Comparison of ENCODE assay signal across 42 cellular contexts in the genomic region with DNA sequence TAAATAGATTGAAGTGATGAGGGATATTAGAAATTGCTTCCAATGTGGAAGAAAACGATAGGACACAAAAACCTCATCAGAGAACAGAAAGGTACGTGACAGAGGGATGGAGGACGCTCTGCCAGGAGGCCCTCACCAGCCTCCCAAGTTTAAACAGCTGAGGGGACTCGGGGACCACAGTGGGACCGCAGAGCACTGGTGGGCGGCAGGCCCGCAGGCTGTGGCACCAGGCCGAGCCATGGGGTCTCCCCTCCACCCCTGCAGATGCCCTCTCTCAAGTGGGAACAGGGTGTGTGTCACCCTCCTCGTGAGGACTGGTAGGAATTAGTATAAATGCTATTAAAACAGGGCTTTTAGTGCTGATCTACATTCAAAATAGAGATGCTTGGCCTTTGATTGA. TPM values are rescaled to one million over a fixed set of nuclear protein-coding genes. Genes with fewer than 3 reads are reported as not detected.
"Had no signal": no experiment of that assay in that cellular context is flagged by ENCODE, and none has a peak within 500 bp of the region (broad histone marks: within the 10 kb centered on the region; RNA-seq: fewer than 3 reads in every experiment).

No MANE protein-coding gene starts in this region.

- H3K4me3 ChIP-seq: adrenal gland, ascending aorta, body of pancreas, breast epithelium, cardiac muscle cell had no signal

- DNase-seq: activated effector memory CD4-positive, alpha-beta T cell treated with anti-CD3 and anti-CD28 coated beads, Interleukin-2, amount 50 U/mL, for 16 hours; activated effector memory CD4-positive, alpha-beta T cell treated with Interleukin-2 at 50 U/mL for 16 hours; activated gamma-delta T cell; activated gamma-delta T cell treated with Interleukin-2 at 50 U/mL for 16 hours; activated naive CD4-positive, alpha-beta T cell; activated naive CD4-positive, alpha-beta T cell treated with anti-CD3 and anti-CD28 coated beads for 36 hours; activated naive CD4-positive, alpha-beta T cell treated with anti-CD3 and anti-CD28 coated beads, Interleukin-2, amount 10 ng/mL, durations not matched to agents 7 days and 5 days; activated naive CD4-positive, alpha-beta T cell treated with anti-CD3 and anti-CD28 coated beads, Interleukin-2, amount 50 U/mL, for 16 hours; activated naive CD4-positive, alpha-beta T cell treated with Interleukin-2 at 50 U/mL for 16 hours; activated naive CD8-positive, alpha-beta T cell treated with anti-CD3 and anti-CD28 coated beads for 36 hours; activated naive CD8-positive, alpha-beta T cell treated with anti-CD3 and anti-CD28 coated beads, Interleukin-2, amount 10 ng/mL, durations not matched to agents 7 days and 5 days; activated naive CD8-positive, alpha-beta T cell treated with anti-CD3 and anti-CD28 coated beads, Interleukin-2, amount 50 U/mL, for 24 hours; activated T-cell treated with anti-CD3 and anti-CD28 coated beads, Interleukin-2, amount 50 U/mL, for 24 hours; activated T-cell treated with anti-CD3 and anti-CD28 coated beads, Interleukin-2, amount 50 U/mL, for 4 hours; activated T-cell treated with anti-CD3 and anti-CD28 coated beads, Interleukin-2, amount 50 U/mL, for 48 hours; activated T-cell treated with anti-CD3 and anti-CD28 coated beads, Interleukin-2, amount 50 U/mL, for 72 hours; adrenal gland; amniotic stem cell; amygdala; anterior cingulate cortex; aorta; body of pancreas; brain microvascular endothelial cell; caudate nucleus; central memory CD4-positive, alpha-beta T cell; cerebellar nuclear complex had no signal

- H3K27ac Mint-ChIP-seq: activated naive CD4-positive, alpha-beta T cell treated with anti-CD3 and anti-CD28 coated beads for 36 hours; activated naive CD4-positive, alpha-beta T cell treated with anti-CD3 and anti-CD28 coated beads, Interleukin-2, amount 10 ng/mL, durations not matched to agents 7 days and 5 days; activated naive CD4-positive, alpha-beta T cell treated with anti-CD3 and anti-CD28 coated beads, Interleukin-2, amount 50 U/mL, for 24 hours; activated naive CD4-positive, alpha-beta T cell treated with anti-CD3 and anti-CD28 coated beads, Interleukin-2, amount 50 U/mL, for 72 hours; activated naive CD8-positive, alpha-beta T cell; activated naive CD8-positive, alpha-beta T cell treated with anti-CD3 and anti-CD28 coated beads for 36 hours; activated naive CD8-positive, alpha-beta T cell treated with anti-CD3 and anti-CD28 coated beads, Interleukin-2, amount 10 ng/mL, durations not matched to agents 7 days and 5 days; activated naive CD8-positive, alpha-beta T cell treated with anti-CD3 and anti-CD28 coated beads, Interleukin-2, amount 50 U/mL, for 24 hours; activated T-cell treated with anti-CD3 and anti-CD28 coated beads, Interleukin-2, amount 50 U/mL, for 24 hours; activated T-cell treated with anti-CD3 and anti-CD28 coated beads, Interleukin-2, amount 50 U/mL, for 72 hours; activated T-helper 1 cell treated with anti-CD3 and anti-CD28 coated beads, Interleukin-12 subunit alpha, Interleukin-12 subunit beta, Interleukin-2, Interleukin-4 antibody, amounts not matched to agents 30 ng/mL and 10 ng/mL and 1 ng/mL, durations not matched to agents 14 hours and 24 hours and 36 hours; activated T-helper 17 cell treated with anti-CD3 and anti-CD28 coated beads, Interleukin-2, amount 50 U/mL, for 72 hours; activated T-helper 2 cell treated with anti-CD3 and anti-CD28 coated beads, Interferon-gamma antibody, Interleukin-2, Interleukin-4, amounts not matched to agents 10 μg/mL and 5 μg/mL and 100 μg/mL, durations not matched to agents 14 hours and 24 hours and 36 hours; brain had no signal

- H3K4me1 ChIP-seq: adrenal gland, ascending aorta, body of pancreas, breast epithelium had no signal

- H3K27ac ChIP-seq: adrenal gland, ascending aorta, body of pancreas, brain microvascular endothelial cell, breast epithelium, cardiac muscle cell had no signal

- H3K4me3 Mint-ChIP-seq: activated naive CD4-positive, alpha-beta T cell treated with anti-CD3 and anti-CD28 coated beads for 36 hours; activated naive CD4-positive, alpha-beta T cell treated with anti-CD3 and anti-CD28 coated beads, Interleukin-2, amount 10 ng/mL, durations not matched to agents 7 days and 5 days; activated naive CD4-positive, alpha-beta T cell treated with anti-CD3 and anti-CD28 coated beads, Interleukin-2, amount 50 U/mL, for 24 hours; activated naive CD8-positive, alpha-beta T cell; activated naive CD8-positive, alpha-beta T cell treated with anti-CD3 and anti-CD28 coated beads for 36 hours; activated naive CD8-positive, alpha-beta T cell treated with anti-CD3 and anti-CD28 coated beads, Interleukin-2, amount 10 ng/mL, durations not matched to agents 7 days and 5 days; activated naive CD8-positive, alpha-beta T cell treated with anti-CD3 and anti-CD28 coated beads, Interleukin-2, amount 50 U/mL, for 24 hours; activated T-cell treated with anti-CD3 and anti-CD28 coated beads, Interleukin-2, amount 50 U/mL, for 24 hours; activated T-cell treated with anti-CD3 and anti-CD28 coated beads, Interleukin-2, amount 50 U/mL, for 4 hours; activated T-cell treated with anti-CD3 and anti-CD28 coated beads, Interleukin-2, amount 50 U/mL, for 72 hours; activated T-helper 1 cell treated with anti-CD3 and anti-CD28 coated beads, Interleukin-12 subunit alpha, Interleukin-12 subunit beta, Interleukin-2, Interleukin-4 antibody, amounts not matched to agents 30 ng/mL and 10 ng/mL and 1 ng/mL, durations not matched to agents 14 hours and 24 hours and 36 hours; activated T-helper 17 cell treated with anti-CD3 and anti-CD28 coated beads, Interleukin-2, amount 50 U/mL, for 72 hours; brain; central memory CD8-positive, alpha-beta T cell had no signal

- H3K9me3 ChIP-seq: adrenal gland, ascending aorta, body of pancreas, breast epithelium had no signal

- H3K27me3 ChIP-seq: adrenal gland, ascending aorta, body of pancreas, brain microvascular endothelial cell, breast epithelium, cardiac muscle cell had no signal

- ATAC-seq: activated naive CD4-positive, alpha-beta T cell treated with anti-CD3 and anti-CD28 coated beads, Interleukin-2, amount 50 U/mL, for 72 hours; activated naive CD8-positive, alpha-beta T cell treated with anti-CD3 and anti-CD28 coated beads, Interleukin-2, amount 50 U/mL, for 24 hours; activated T-cell treated with anti-CD3 and anti-CD28 coated beads, Interleukin-2, amount 50 U/mL, for 4 hours; activated T-cell treated with anti-CD3 and anti-CD28 coated beads, Interleukin-2, amount 50 U/mL, for 72 hours; activated T-helper 17 cell treated with anti-CD3 and anti-CD28 coated beads, Interleukin-2, amount 50 U/mL, for 72 hours; body of pancreas had no signal

- H3K4me1 Mint-ChIP-seq: activated naive CD4-positive, alpha-beta T cell treated with anti-CD3 and anti-CD28 coated beads, Interleukin-2, amount 10 ng/mL, durations not matched to agents 7 days and 5 days; activated naive CD4-positive, alpha-beta T cell treated with anti-CD3 and anti-CD28 coated beads, Interleukin-2, amount 50 U/mL, for 24 hours; activated naive CD8-positive, alpha-beta T cell treated with anti-CD3 and anti-CD28 coated beads for 36 hours; activated naive CD8-positive, alpha-beta T cell treated with anti-CD3 and anti-CD28 coated beads, Interleukin-2, amount 10 ng/mL, durations not matched to agents 7 days and 5 days; activated naive CD8-positive, alpha-beta T cell treated with anti-CD3 and anti-CD28 coated beads, Interleukin-2, amount 50 U/mL, for 24 hours; brain had no signal

- H3K27me3 Mint-ChIP-seq: activated naive CD4-positive, alpha-beta T cell treated with anti-CD3 and anti-CD28 coated beads, Interleukin-2, amount 10 ng/mL, durations not matched to agents 7 days and 5 days; activated naive CD4-positive, alpha-beta T cell treated with anti-CD3 and anti-CD28 coated beads, Interleukin-2, amount 50 U/mL, for 24 hours; activated naive CD8-positive, alpha-beta T cell; activated naive CD8-positive, alpha-beta T cell treated with anti-CD3 and anti-CD28 coated beads for 36 hours; activated naive CD8-positive, alpha-beta T cell treated with anti-CD3 and anti-CD28 coated beads, Interleukin-2, amount 10 ng/mL, durations not matched to agents 7 days and 5 days; activated naive CD8-positive, alpha-beta T cell treated with anti-CD3 and anti-CD28 coated beads, Interleukin-2, amount 50 U/mL, for 24 hours; activated T-cell treated with anti-CD3 and anti-CD28 coated beads, Interleukin-2, amount 50 U/mL, for 24 hours; activated T-helper 17 cell treated with anti-CD3 and anti-CD28 coated beads, Interleukin-2, amount 50 U/mL, for 72 hours; brain; central memory CD8-positive, alpha-beta T cell had no signal

- H3K9me3 Mint-ChIP-seq: activated naive CD4-positive, alpha-beta T cell treated with anti-CD3 and anti-CD28 coated beads for 36 hours; activated naive CD4-positive, alpha-beta T cell treated with anti-CD3 and anti-CD28 coated beads, Interleukin-2, amount 10 ng/mL, durations not matched to agents 7 days and 5 days; activated naive CD4-positive, alpha-beta T cell treated with anti-CD3 and anti-CD28 coated beads, Interleukin-2, amount 50 U/mL, for 24 hours; activated naive CD4-positive, alpha-beta T cell treated with anti-CD3 and anti-CD28 coated beads, Interleukin-2, amount 50 U/mL, for 72 hours; activated naive CD8-positive, alpha-beta T cell treated with anti-CD3 and anti-CD28 coated beads for 36 hours; activated naive CD8-positive, alpha-beta T cell treated with anti-CD3 and anti-CD28 coated beads, Interleukin-2, amount 10 ng/mL, durations not matched to agents 7 days and 5 days; activated naive CD8-positive, alpha-beta T cell treated with anti-CD3 and anti-CD28 coated beads, Interleukin-2, amount 50 U/mL, for 24 hours; activated T-cell treated with anti-CD3 and anti-CD28 coated beads, Interleukin-2, amount 50 U/mL, for 24 hours; activated T-cell treated with anti-CD3 and anti-CD28 coated beads, Interleukin-2, amount 50 U/mL, for 4 hours; activated T-cell treated with anti-CD3 and anti-CD28 coated beads, Interleukin-2, amount 50 U/mL, for 72 hours; activated T-helper 1 cell treated with anti-CD3 and anti-CD28 coated beads, Interleukin-12 subunit alpha, Interleukin-12 subunit beta, Interleukin-2, Interleukin-4 antibody, amounts not matched to agents 30 ng/mL and 10 ng/mL and 1 ng/mL, durations not matched to agents 14 hours and 24 hours and 36 hours; activated T-helper 17 cell treated with anti-CD3 and anti-CD28 coated beads, Interleukin-2, amount 50 U/mL, for 72 hours; activated T-helper 2 cell treated with anti-CD3 and anti-CD28 coated beads, Interferon-gamma antibody, Interleukin-2, Interleukin-4, amounts not matched to agents 10 μg/mL and 5 μg/mL and 100 μg/mL, durations not matched to agents 14 hours and 24 hours and 36 hours; brain; central memory CD8-positive, alpha-beta T cell had no signal

RNA-seq across cellular contexts. Expression of gene OR6B2, which starts 15.9 kb away (rescaled TPM):
- total RNA-seq: activated naive CD4-positive, alpha-beta T cell treated with anti-CD3 and anti-CD28 coated beads for 36 hours; activated naive CD4-positive, alpha-beta T cell treated with anti-CD3 and anti-CD28 coated beads, Interleukin-2, amount 50 U/mL, for 72 hours; activated naive CD8-positive, alpha-beta T cell treated with anti-CD3 and anti-CD28 coated beads for 36 hours; activated naive CD8-positive, alpha-beta T cell treated with anti-CD3 and anti-CD28 coated beads, Interleukin-2, amount 10 ng/mL, durations not matched to agents 7 days and 5 days; activated T-cell treated with anti-CD3 and anti-CD28 coated beads, Interleukin-2, amount 50 U/mL, for 4 hours; activated T-cell treated with anti-CD3 and anti-CD28 coated beads, Interleukin-2, amount 50 U/mL, for 72 hours; activated T-helper 1 cell treated with anti-CD3 and anti-CD28 coated beads, Interleukin-12 subunit alpha, Interleukin-12 subunit beta, Interleukin-2, Interleukin-4 antibody, amounts not matched to agents 30 ng/mL and 10 ng/mL and 1 ng/mL, durations not matched to agents 14 hours and 24 hours and 36 hours; activated T-helper 17 cell treated with anti-CD3 and anti-CD28 coated beads, Interleukin-2, amount 50 U/mL, for 72 hours; activated T-helper 2 cell treated with anti-CD3 and anti-CD28 coated beads, Interferon-gamma antibody, Interleukin-2, Interleukin-4, amounts not matched to agents 10 μg/mL and 5 μg/mL and 100 μg/mL, durations not matched to agents 14 hours and 24 hours and 36 hours; adrenal gland; aorta; ascending aorta; astrocyte; body of pancreas; breast epithelium; bronchial epithelial cell; cardiac muscle cell; cardiac septum; cerebellum; chondrocyte had no signal

RNA-seq across cellular contexts. Expression of gene OR6B3, which starts 39.0 kb away (rescaled TPM):
- total RNA-seq: activated naive CD4-positive, alpha-beta T cell treated with anti-CD3 and anti-CD28 coated beads for 36 hours; activated naive CD4-positive, alpha-beta T cell treated with anti-CD3 and anti-CD28 coated beads, Interleukin-2, amount 50 U/mL, for 72 hours; activated naive CD8-positive, alpha-beta T cell treated with anti-CD3 and anti-CD28 coated beads for 36 hours; activated naive CD8-positive, alpha-beta T cell treated with anti-CD3 and anti-CD28 coated beads, Interleukin-2, amount 10 ng/mL, durations not matched to agents 7 days and 5 days; activated T-cell treated with anti-CD3 and anti-CD28 coated beads, Interleukin-2, amount 50 U/mL, for 4 hours; activated T-cell treated with anti-CD3 and anti-CD28 coated beads, Interleukin-2, amount 50 U/mL, for 72 hours; activated T-helper 1 cell treated with anti-CD3 and anti-CD28 coated beads, Interleukin-12 subunit alpha, Interleukin-12 subunit beta, Interleukin-2, Interleukin-4 antibody, amounts not matched to agents 30 ng/mL and 10 ng/mL and 1 ng/mL, durations not matched to agents 14 hours and 24 hours and 36 hours; activated T-helper 17 cell treated with anti-CD3 and anti-CD28 coated beads, Interleukin-2, amount 50 U/mL, for 72 hours; activated T-helper 2 cell treated with anti-CD3 and anti-CD28 coated beads, Interferon-gamma antibody, Interleukin-2, Interleukin-4, amounts not matched to agents 10 μg/mL and 5 μg/mL and 100 μg/mL, durations not matched to agents 14 hours and 24 hours and 36 hours; adrenal gland; aorta; ascending aorta; astrocyte; body of pancreas; bronchial epithelial cell; cardiac muscle cell; cardiac septum; cerebellum; chondrocyte had no signal
